Comparison of ENCODE assay signal across 1 cellular context in the genomic region with DNA sequence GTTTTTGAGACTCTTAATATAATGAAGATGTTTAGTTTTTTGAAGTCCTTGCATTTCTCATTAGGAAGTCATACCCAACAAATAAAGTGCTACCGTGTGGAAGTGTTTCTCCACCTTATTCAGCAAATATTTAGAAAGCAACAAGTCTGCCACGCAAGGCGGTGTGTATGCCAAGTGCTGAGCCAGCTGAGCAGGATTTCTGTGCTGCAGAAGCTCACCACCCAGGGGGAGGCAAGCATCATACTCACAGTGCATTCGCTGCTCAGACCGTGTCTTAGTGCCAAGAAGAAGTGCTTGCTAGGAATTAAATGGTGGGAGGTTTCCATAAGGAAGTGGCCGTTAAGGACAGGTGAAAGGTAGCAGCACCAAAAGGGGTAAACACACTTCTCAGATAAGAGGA.
TF ChIP-seq lines count a peak whose summit lies in the region.

No MANE protein-coding gene starts in this region.

TF ChIP-seq in GM23338, 12 proteins besides CTCF, POLR2A, EP300 and RAD21 (continued from another document):
- TF ChIP-seq, protein P1, sequence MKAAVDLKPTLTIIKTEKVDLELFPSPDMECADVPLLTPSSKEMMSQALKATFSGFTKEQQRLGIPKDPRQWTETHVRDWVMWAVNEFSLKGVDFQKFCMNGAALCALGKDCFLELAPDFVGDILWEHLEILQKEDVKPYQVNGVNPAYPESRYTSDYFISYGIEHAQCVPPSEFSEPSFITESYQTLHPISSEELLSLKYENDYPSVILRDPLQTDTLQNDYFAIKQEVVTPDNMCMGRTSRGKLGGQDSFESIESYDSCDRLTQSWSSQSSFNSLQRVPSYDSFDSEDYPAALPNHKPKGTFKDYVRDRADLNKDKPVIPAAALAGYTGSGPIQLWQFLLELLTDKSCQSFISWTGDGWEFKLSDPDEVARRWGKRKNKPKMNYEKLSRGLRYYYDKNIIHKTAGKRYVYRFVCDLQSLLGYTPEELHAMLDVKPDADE (IDR thresholded peaks at IDR 0.05) = no peak
- TF ChIP-seq ZNF331 (CRISPR knock-in tag; IDR thresholded peaks at IDR 0.05; ENCODE audit: low read depth) (no peak), JUNB (IDR thresholded peaks at IDR 0.05; ENCODE audit: unreplicated experiment) (no peak), EZH2phosphoT487 (IDR thresholded peaks at IDR 0.05; ENCODE audit: unreplicated experiment) (no peak), POLR2AphosphoS5 (IDR thresholded peaks at IDR 0.05; ENCODE audit: low read depth) (no peak), ZNF114 (CRISPR knock-in tag; IDR thresholded peaks at IDR 0.05) (no peak), CREB1 (CRISPR knock-in tag; IDR thresholded peaks at IDR 0.05; ENCODE audit: low read depth) (no peak), NANOG (IDR thresholded peaks at IDR 0.05; ENCODE audit: borderline replicate concordance) (no peak)
- TF ChIP-seq, protein P2, sequence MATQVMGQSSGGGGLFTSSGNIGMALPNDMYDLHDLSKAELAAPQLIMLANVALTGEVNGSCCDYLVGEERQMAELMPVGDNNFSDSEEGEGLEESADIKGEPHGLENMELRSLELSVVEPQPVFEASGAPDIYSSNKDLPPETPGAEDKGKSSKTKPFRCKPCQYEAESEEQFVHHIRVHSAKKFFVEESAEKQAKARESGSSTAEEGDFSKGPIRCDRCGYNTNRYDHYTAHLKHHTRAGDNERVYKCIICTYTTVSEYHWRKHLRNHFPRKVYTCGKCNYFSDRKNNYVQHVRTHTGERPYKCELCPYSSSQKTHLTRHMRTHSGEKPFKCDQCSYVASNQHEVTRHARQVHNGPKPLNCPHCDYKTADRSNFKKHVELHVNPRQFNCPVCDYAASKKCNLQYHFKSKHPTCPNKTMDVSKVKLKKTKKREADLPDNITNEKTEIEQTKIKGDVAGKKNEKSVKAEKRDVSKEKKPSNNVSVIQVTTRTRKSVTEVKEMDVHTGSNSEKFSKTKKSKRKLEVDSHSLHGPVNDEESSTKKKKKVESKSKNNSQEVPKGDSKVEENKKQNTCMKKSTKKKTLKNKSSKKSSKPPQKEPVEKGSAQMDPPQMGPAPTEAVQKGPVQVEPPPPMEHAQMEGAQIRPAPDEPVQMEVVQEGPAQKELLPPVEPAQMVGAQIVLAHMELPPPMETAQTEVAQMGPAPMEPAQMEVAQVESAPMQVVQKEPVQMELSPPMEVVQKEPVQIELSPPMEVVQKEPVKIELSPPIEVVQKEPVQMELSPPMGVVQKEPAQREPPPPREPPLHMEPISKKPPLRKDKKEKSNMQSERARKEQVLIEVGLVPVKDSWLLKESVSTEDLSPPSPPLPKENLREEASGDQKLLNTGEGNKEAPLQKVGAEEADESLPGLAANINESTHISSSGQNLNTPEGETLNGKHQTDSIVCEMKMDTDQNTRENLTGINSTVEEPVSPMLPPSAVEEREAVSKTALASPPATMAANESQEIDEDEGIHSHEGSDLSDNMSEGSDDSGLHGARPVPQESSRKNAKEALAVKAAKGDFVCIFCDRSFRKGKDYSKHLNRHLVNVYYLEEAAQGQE (IDR thresholded peaks at IDR 0.05; ENCODE audit: unreplicated experiment) = no peak
TF ChIP-seq in GM23338: peak in this region for 0.
